1 cellular context compared by ENCODE assay signal in the genomic region with DNA sequence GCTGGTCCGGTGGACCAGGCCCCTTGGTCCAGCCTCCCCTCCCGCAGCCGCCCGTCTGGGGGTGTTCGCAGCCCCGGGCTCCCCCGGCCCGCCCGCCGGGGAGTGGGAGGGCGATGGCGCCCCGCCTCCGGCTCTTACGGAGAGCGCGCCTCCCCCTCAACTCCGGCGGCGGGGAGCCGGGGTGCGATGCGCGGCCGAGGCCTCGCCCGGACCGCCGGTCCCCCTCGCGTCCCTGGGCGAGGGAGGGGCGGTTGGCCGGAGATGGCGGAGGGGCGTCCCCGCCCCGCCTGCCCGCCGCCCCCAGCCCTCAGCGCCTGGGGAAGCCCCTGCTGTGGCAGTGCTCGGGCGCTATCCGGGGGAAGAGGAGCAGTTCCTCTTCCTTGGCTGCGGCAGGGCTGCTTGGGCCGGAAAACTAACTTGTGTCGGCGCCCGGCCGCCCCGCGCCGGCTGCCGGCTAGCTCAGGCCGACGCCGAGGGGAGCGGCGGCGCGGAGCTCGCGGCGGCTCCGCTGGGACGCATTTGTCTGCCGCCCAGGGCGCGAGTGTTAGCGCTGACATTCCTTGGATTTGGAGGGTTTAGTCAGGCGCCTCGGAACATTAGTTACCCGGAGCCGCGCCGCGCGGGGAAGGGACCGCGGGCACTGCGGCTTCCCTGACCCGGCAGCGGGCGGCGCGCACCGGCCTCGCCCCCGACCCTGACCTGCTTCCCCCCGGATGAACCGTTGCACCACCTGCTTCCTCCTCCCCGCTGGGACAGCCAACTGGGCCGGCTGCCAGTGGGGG.
TF ChIP-seq lines count a peak whose summit lies in the region.

No MANE protein-coding gene starts in this region.

TF ChIP-seq in GM12878, 131 proteins besides CTCF, POLR2A, EP300 and RAD21 (continued from another document):
- no peak for TF ChIP-seq REST (IDR thresholded peaks at IDR 0.05; ENCODE audit: low read depth, low read length)
- TF ChIP-seq NBN (IDR thresholded peaks at IDR 0.05), result no peak
- no peak for TF ChIP-seq ZNF24 (IDR thresholded peaks at IDR 0.05)
- TF ChIP-seq TBL1XR1 (IDR thresholded peaks at IDR 0.05; ENCODE audit: low read depth, low read length), result 0 out of 2 replicates have a peak, but pooled peaks have one; percentile 22
- TF ChIP-seq RB1 (IDR thresholded peaks at IDR 0.05; ENCODE audit: borderline replicate concordance), result 0 out of 2 replicates have a peak, but pooled peaks have one; percentile 33
- peak; percentile 79; the same call in 1 of the 2 replicates for TF ChIP-seq GATAD2B (conservative IDR thresholded peaks at IDR 0.05; ENCODE audit: low read depth)
- TF ChIP-seq LARP7 (IDR thresholded peaks at IDR 0.05), result peak; percentile 82
- peak; percentile 39; the same call in 1 of the 2 replicates for TF ChIP-seq TCF3 (IDR thresholded peaks at IDR 0.05; ENCODE audit: borderline replicate concordance, insufficient read depth, low read depth, low read length)
- peak; percentile 41; the same call in 1 of the 2 replicates for TF ChIP-seq NR2C1 (IDR thresholded peaks at IDR 0.05)
- TF ChIP-seq BCL11A (IDR thresholded peaks at IDR 0.05; ENCODE audit: low read depth, low read length), result 0 out of 2 replicates have a peak, but pooled peaks have one; percentile 6
- peak; percentile 31; the same call in 1 of the 2 replicates for TF ChIP-seq PAX5 (IDR thresholded peaks at IDR 0.05; ENCODE audit: borderline replicate concordance, low read depth, low read length)
- peak; percentile 37 for TF ChIP-seq RUNX3 (IDR thresholded peaks at IDR 0.05; ENCODE audit: low read length)
- TF ChIP-seq, protein P1, sequence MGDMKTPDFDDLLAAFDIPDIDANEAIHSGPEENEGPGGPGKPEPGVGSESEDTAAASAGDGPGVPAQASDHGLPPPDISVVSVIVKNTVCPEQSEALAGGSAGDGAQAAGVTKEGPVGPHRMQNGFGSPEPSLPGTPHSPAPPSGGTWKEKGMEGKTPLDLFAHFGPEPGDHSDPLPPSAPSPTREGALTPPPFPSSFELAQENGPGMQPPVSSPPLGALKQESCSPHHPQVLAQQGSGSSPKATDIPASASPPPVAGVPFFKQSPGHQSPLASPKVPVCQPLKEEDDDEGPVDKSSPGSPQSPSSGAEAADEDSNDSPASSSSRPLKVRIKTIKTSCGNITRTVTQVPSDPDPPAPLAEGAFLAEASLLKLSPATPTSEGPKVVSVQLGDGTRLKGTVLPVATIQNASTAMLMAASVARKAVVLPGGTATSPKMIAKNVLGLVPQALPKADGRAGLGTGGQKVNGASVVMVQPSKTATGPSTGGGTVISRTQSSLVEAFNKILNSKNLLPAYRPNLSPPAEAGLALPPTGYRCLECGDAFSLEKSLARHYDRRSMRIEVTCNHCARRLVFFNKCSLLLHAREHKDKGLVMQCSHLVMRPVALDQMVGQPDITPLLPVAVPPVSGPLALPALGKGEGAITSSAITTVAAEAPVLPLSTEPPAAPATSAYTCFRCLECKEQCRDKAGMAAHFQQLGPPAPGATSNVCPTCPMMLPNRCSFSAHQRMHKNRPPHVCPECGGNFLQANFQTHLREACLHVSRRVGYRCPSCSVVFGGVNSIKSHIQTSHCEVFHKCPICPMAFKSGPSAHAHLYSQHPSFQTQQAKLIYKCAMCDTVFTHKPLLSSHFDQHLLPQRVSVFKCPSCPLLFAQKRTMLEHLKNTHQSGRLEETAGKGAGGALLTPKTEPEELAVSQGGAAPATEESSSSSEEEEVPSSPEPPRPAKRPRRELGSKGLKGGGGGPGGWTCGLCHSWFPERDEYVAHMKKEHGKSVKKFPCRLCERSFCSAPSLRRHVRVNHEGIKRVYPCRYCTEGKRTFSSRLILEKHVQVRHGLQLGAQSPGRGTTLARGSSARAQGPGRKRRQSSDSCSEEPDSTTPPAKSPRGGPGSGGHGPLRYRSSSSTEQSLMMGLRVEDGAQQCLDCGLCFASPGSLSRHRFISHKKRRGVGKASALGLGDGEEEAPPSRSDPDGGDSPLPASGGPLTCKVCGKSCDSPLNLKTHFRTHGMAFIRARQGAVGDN (IDR thresholded peaks at IDR 0.05), result peak; percentile 19; the same call in 1 of the 2 replicates
- TF ChIP-seq MEF2A (IDR thresholded peaks at IDR 0.05; ENCODE audit: insufficient read depth, low read depth, low read length), result 0 out of 2 replicates have a peak, but pooled peaks have one; percentile 28
- TF ChIP-seq CREB1 (IDR thresholded peaks at IDR 0.05; ENCODE audit: low read depth), result peak; percentile 28; the same call in 1 of the 2 replicates
- TF ChIP-seq PAX8 (IDR thresholded peaks at IDR 0.05), result no peak
- TF ChIP-seq HCFC1 (IDR thresholded peaks at IDR 0.05; ENCODE audit: low read length), result no peak
- TF ChIP-seq SREBF2 (IDR thresholded peaks at IDR 0.05; ENCODE audit: low read length), result no peak
- TF ChIP-seq DPF2 (IDR thresholded peaks at IDR 0.05), result peak; percentile 92
- TF ChIP-seq, protein P2, sequence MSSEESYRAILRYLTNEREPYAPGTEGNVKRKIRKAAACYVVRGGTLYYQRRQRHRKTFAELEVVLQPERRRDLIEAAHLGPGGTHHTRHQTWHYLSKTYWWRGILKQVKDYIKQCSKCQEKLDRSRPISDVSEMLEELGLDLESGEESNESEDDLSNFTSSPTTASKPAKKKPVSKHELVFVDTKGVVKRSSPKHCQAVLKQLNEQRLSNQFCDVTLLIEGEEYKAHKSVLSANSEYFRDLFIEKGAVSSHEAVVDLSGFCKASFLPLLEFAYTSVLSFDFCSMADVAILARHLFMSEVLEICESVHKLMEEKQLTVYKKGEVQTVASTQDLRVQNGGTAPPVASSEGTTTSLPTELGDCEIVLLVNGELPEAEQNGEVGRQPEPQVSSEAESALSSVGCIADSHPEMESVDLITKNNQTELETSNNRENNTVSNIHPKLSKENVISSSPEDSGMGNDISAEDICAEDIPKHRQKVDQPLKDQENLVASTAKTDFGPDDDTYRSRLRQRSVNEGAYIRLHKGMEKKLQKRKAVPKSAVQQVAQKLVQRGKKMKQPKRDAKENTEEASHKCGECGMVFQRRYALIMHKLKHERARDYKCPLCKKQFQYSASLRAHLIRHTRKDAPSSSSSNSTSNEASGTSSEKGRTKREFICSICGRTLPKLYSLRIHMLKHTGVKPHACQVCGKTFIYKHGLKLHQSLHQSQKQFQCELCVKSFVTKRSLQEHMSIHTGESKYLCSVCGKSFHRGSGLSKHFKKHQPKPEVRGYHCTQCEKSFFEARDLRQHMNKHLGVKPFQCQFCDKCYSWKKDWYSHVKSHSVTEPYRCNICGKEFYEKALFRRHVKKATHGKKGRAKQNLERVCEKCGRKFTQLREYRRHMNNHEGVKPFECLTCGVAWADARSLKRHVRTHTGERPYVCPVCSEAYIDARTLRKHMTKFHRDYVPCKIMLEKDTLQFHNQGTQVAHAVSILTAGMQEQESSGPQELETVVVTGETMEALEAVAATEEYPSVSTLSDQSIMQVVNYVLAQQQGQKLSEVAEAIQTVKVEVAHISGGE (CRISPR knock-in tag; IDR thresholded peaks at IDR 0.05), result peak; percentile 51; the same call in 1 of the 2 replicates
- TF ChIP-seq SPI1 (IDR thresholded peaks at IDR 0.05; ENCODE audit: borderline replicate concordance, insufficient read depth, low read depth, low read length), result peak; percentile 90
- TF ChIP-seq BCL3 (IDR thresholded peaks at IDR 0.05; ENCODE audit: borderline replicate concordance, insufficient read depth, low read depth, low read length, poor library complexity, severe bottlenecking), result peak; percentile 51
- TF ChIP-seq POLR2AphosphoS5 (IDR thresholded peaks at IDR 0.05; ENCODE audit: low read length), result peak; percentile 63
- TF ChIP-seq ZNF622 (IDR thresholded peaks at IDR 0.05), result no peak
- peak in 1 of 2 experiments; percentile 58; a peak in 2 of 3 replicates for TF ChIP-seq EGR1 (IDR thresholded peaks at IDR 0.05; ENCODE audit: borderline replicate concordance in 1 of 2, low read depth in 2 of 2, low read length in 2 of 2)
- peak; percentile 22 for TF ChIP-seq HDAC6 (IDR thresholded peaks at IDR 0.05; ENCODE audit: unreplicated experiment)
- peak; percentile 65; the same call in 1 of the 2 replicates for TF ChIP-seq TAF1 (IDR thresholded peaks at IDR 0.05; ENCODE audit: borderline replicate concordance, low read depth, low read length)
- TF ChIP-seq BHLHE40 (IDR thresholded peaks at IDR 0.05; ENCODE audit: borderline replicate concordance in 1 of 2, low read depth in 2 of 2, low read length in 1 of 2), result 0 out of 4 replicates have a peak, but pooled peaks of 1 of the 2 experiments have one; percentile 30
- TF ChIP-seq BCLAF1 (IDR thresholded peaks at IDR 0.05), result no peak
- TF ChIP-seq PML (IDR thresholded peaks at IDR 0.05; ENCODE audit: low read length), result 0 out of 2 replicates have a peak, but pooled peaks have one; percentile 39
